Comparison of ENCODE assay signal across 18 cellular contexts in genomic region chr9:73995836-73996235, GRCh38.
A peak's percentile ranks its signal among the peaks of the same experiment; 100 is the strongest.
DNase-seq lines count a peak whose midpoint lies in the region; TF ChIP-seq lines count a peak whose summit lies in the region.
"Had no signal": no experiment of that assay in that cellular context is flagged by ENCODE, and none has a peak within 500 bp of the region (broad histone marks: within the 10 kb centered on the region; RNA-seq: fewer than 3 reads in every experiment).

No MANE protein-coding gene starts in this region.

- DNase-seq in COLO829 (ENCODE audit: low spot score) (peak; percentile 10), SK-MEL-5 (ENCODE audit: low read depth, low spot score) (peak; percentile 33), epithelial cell of esophagus (ENCODE audit: low read depth) (peak; percentile 83), foreskin melanocyte (peak; percentile 16), cerebellar nuclear complex (lab: John Stamatoyannopoulos, UW) (no peak), HCEC 1CT (no peak), neuronal stem cell (ENCODE audit: low spot score) (no peak), AG20443 (ENCODE audit: low spot score) (no peak)
- DNase-seq: 8988T; CD8-positive, alpha-beta T cell; COR-L47; DMS 273 treated with DMSO at 0.1 percent for 48 hours; DMS53; DND-41; EL; H7 had no signal

- no peak overlapping the region for H2AFZ ChIP-seq in neuronal stem cell (ENCODE audit: low read length)
- H2AFZ ChIP-seq: GM23338 had no signal

- no peak overlapping the region for H3K18ac ChIP-seq in neuronal stem cell (ENCODE audit: low read length)

- no peaks in the 10 kb centered on the region for H3K9me3 ChIP-seq in neuronal stem cell (replicated peaks in 1 of 2; ENCODE audit: control insufficient read depth in 2 of 2, insufficient read depth in 1 of 2, low read depth in 1 of 2, low read length in 2 of 2)

- H3K23ac ChIP-seq in neuronal stem cell (ENCODE audit: low read depth, low read length, poor library complexity): no peak overlapping the region

- H2BK12ac ChIP-seq in neuronal stem cell (ENCODE audit: low read length): no peak overlapping the region

- WGBS in neuronal stem cell (ENCODE audit: extremely low coverage in 2 of 2, insufficient read length in 2 of 2, insufficient replicate concordance in 1 of 2), 2 donors: no CpG with 5 or more reads among the region's 2 CpGs

- in situ Hi-C loops in SK-MEL-5 (cut with HindIII; ENCODE audit: low pct_unique_long_range_greater_than_20kb, low sequenced_read_pairs): no loop called here

- H2AK5ac ChIP-seq in neuronal stem cell (ENCODE audit: low read depth, low read length): no peak overlapping the region

- H3K27me3 ChIP-seq in neuronal stem cell (ENCODE audit: control insufficient read depth in 3 of 3, insufficient read depth in 3 of 3, low read depth in 1 of 3, low read length in 3 of 3): no peaks in the 10 kb centered on the region
- H3K27me3 ChIP-seq: BLaER1 treated with 17β-estradiol and CSF1 and Interleukin-3, amounts not matched to agents 10 nM and 100 nM had no signal

- H2BK5ac ChIP-seq in neuronal stem cell (ENCODE audit: low read length): no peak overlapping the region

- H4K8ac ChIP-seq in neuronal stem cell (ENCODE audit: low read depth, low read length): no peak overlapping the region

- no peak overlapping the region for H2BK15ac ChIP-seq in neuronal stem cell (ENCODE audit: low read length)

- no peak for TF ChIP-seq CTCF in epithelial cell of esophagus (IDR thresholded peaks at IDR 0.05; ENCODE audit: insufficient read depth, low read depth, low read length, missing control alignments)

- H3K79me1 ChIP-seq in neuronal stem cell (ENCODE audit: low read depth, low read length): no peaks in the 10 kb centered on the region

- no peak overlapping the region for H3K9ac ChIP-seq in neuronal stem cell (ENCODE audit: low read depth, low read length, poor library complexity)
- H3K9ac ChIP-seq: BLaER1 treated with 17β-estradiol and CSF1 and Interleukin-3, amounts not matched to agents 10 nM and 100 nM had no signal

- H3K36me3 ChIP-seq in neuronal stem cell (replicated peaks in 1 of 2; ENCODE audit: control insufficient read depth in 2 of 2, insufficient read depth in 2 of 2, low read length in 2 of 2): no peaks in the 10 kb centered on the region
- H3K36me3 ChIP-seq: BLaER1 treated with 17β-estradiol and CSF1 and Interleukin-3, amounts not matched to agents 10 nM and 100 nM had no signal

- H2BK120ac ChIP-seq in neuronal stem cell (ENCODE audit: low read depth, low read length): no peak overlapping the region

- H3K14ac ChIP-seq in neuronal stem cell (ENCODE audit: low read length): no peak overlapping the region

- no peak overlapping the region for H4K91ac ChIP-seq in neuronal stem cell (ENCODE audit: low read depth, low read length, poor library complexity)

- H3K4ac ChIP-seq in neuronal stem cell (ENCODE audit: low read length): no peak overlapping the region

- no peak overlapping the region for H3K4me2 ChIP-seq in neuronal stem cell (ENCODE audit: insufficient read depth, low read length, poor library complexity, severe bottlenecking)
- H3K4me2 ChIP-seq: BLaER1 treated with 17β-estradiol and CSF1 and Interleukin-3, amounts not matched to agents 10 nM and 100 nM; GM23338 had no signal

- no peak overlapping the region for H3K27ac ChIP-seq in neuronal stem cell (replicated peaks; ENCODE audit: low read length)
- H3K27ac ChIP-seq: BLaER1 treated with 17β-estradiol and CSF1 and Interleukin-3, amounts not matched to agents 10 nM and 100 nM had no signal

- H3K4me1 ChIP-seq in neuronal stem cell (ENCODE audit: control insufficient read depth in 2 of 2, insufficient read depth in 1 of 2, low read depth in 1 of 2, low read length in 2 of 2): no peaks in the 10 kb centered on the region
- H3K4me1 ChIP-seq: BLaER1 treated with 17β-estradiol and CSF1 and Interleukin-3, amounts not matched to agents 10 nM and 100 nM had no signal

- H3K4me3 ChIP-seq in epithelial cell of esophagus (ENCODE audit: low read length): no peak overlapping the region
- H3K4me3 ChIP-seq in neuronal stem cell (ENCODE audit: low read length in 2 of 2): no peak overlapping the region
- H3K4me3 ChIP-seq: BLaER1 treated with 17β-estradiol and CSF1 and Interleukin-3, amounts not matched to agents 10 nM and 100 nM; GM23338 had no signal

Comparison
In these comparisons a context has a peak if more than half of its experiments do, and no peak if none do; other contexts are left out.
1. DNase-seq: peak in COLO829 (single experiment), SK-MEL-5 (single experiment), epithelial cell of esophagus (single experiment) and foreskin melanocyte (single experiment); none in cerebellar nuclear complex (0 of 2), HCEC 1CT (single experiment), neuronal stem cell (single experiment) and AG20443 (single experiment).